Comparison of ENCODE assay signal across 9 cellular contexts in the genomic region with DNA sequence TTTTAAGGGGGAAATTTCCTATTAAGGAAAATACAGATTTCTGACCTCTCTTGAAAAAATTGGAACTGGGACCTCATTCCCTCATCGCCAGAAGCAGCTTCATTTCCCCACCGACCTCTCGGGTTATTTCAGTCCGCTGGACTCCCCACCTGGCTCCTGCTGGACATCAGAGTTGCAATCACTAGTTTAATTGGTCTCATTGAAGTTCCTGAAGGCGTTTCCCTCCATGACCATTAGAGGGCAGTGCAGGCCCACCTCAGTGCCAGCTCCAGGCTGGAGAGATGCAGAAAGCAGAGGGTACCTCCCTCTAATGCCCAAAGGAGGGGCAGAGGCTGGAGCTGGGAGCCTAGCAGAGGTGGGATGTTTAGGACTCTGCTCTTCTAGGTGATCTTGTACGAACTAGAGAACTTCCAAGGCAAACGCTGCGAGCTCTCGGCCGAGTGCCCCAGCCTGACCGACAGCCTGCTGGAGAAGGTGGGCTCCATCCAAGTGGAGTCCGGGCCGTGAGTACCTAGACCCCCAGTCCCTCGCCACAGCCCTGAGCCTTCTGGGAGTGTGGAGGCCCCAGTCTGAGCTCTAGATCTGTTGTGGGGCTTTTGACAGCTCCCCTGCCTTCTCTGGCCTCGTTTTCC. TPM values are rescaled to one million over a fixed set of nuclear protein-coding genes. Genes with fewer than 3 reads are reported as not detected.
A peak's percentile ranks its signal among the peaks of the same experiment; 100 is the strongest.
DNase-seq lines count a peak whose midpoint lies in the region; ATAC-seq and TF ChIP-seq lines count a peak whose summit lies in the region.
"Had no signal": no experiment of that assay in that cellular context is flagged by ENCODE, and none has a peak within 500 bp of the region (broad histone marks: within the 10 kb centered on the region; RNA-seq: fewer than 3 reads in every experiment).

No MANE protein-coding gene starts in this region.

- H3K4me1 Mint-ChIP-seq in activated naive CD4-positive, alpha-beta T cell treated with anti-CD3 and anti-CD28 coated beads for 36 hours (ENCODE audit: low read depth), result no peaks in the 10 kb centered on the region
- no peaks in the 10 kb centered on the region for H3K4me1 Mint-ChIP-seq in progenitor cell of endocrine pancreas (ENCODE audit: low read depth)

- no peaks in the 10 kb centered on the region for H3K4me1 ChIP-seq in Karpas-422 (ENCODE audit: low read length)
- H3K4me1 ChIP-seq in SJCRH30, result 0 out of 2 replicates have a peak, but pooled peaks cover 4% of the 10 kb centered on the region

- peak; percentile 56 for DNase-seq in Caki2 (ENCODE audit: low read depth)
- DNase-seq in Karpas-422, result peak; percentile 82
- peak; percentile 69 to 92 for DNase-seq in SJCRH30
- DNase-seq in activated naive CD4-positive, alpha-beta T cell treated with anti-CD3 and anti-CD28 coated beads for 36 hours, result peak; percentile 77
- peak in 40 of 42 donors; percentile 31 to 86 (median 64) for DNase-seq in head of caudate nucleus
- DNase-seq in progenitor cell of endocrine pancreas (ENCODE audit: low spot score, unreplicated experiment), result peak; percentile 62

- no peaks in the 10 kb centered on the region for H3K9me3 ChIP-seq in Karpas-422 (ENCODE audit: low read length)
- no peaks in the 10 kb centered on the region for H3K9me3 ChIP-seq in SJCRH30 (replicated peaks)

- ATAC-seq in GM21576 (IDR thresholded peaks at IDR 0.05; ENCODE audit: unreplicated experiment), result no peak
- no peak for ATAC-seq in GM19328 (IDR thresholded peaks at IDR 0.05; ENCODE audit: unreplicated experiment)

- H3K79me2 ChIP-seq in Karpas-422 (ENCODE audit: low read length), result no peaks in the 10 kb centered on the region

- no peak overlapping the region for H2AFZ ChIP-seq in Karpas-422 (ENCODE audit: low read length)

- CTCF ChIA-PET in activated naive CD4-positive, alpha-beta T cell treated with anti-CD3 and anti-CD28 coated beads for 36 hours (lab: Charles Lee), result interaction anchor here (0.6 to 2.5 kb wide), 16 partner anchors 10 to 586 kb away, joined by 3 to 15 read pairs (median 4); no protein-coding TSS in a partner anchor

- H3K27ac ChIP-seq in Karpas-422 (ENCODE audit: low read length), result no peak overlapping the region
- H3K27ac ChIP-seq in SJCRH30, result no peak overlapping the region

- intact Hi-C loops in activated naive CD4-positive, alpha-beta T cell treated with anti-CD3 and anti-CD28 coated beads for 36 hours (cut with micrococcal nuclease), result loop anchor here (10.0 kb wide), 1 partner anchor 132 kb away; no protein-coding TSS in a partner anchor
- intact Hi-C loops in head of caudate nucleus (cut with DNase I), result no loop called here

- no peak overlapping the region for H3K9ac ChIP-seq in Karpas-422 (ENCODE audit: low read length)

- in situ Hi-C loops in Caki2 (cut with HindIII; ENCODE audit: low pct_unique_long_range_greater_than_20kb, low sequenced_read_pairs), result no loop called here

- no peaks in the 10 kb centered on the region for H4K20me1 ChIP-seq in Karpas-422 (ENCODE audit: insufficient read depth, low read depth, low read length)

- no peaks in the 10 kb centered on the region for H3K9me2 ChIP-seq in Karpas-422 (replicated peaks; ENCODE audit: insufficient read depth, low read length)

- H3K36me3 ChIP-seq in Karpas-422 (ENCODE audit: insufficient read depth, low read length) (no peaks in the 10 kb centered on the region), SJCRH30 (peaks cover 5% of the 10 kb centered on the region; the same call in 1 of the 2 replicates)

- H3K27me3 ChIP-seq in Karpas-422 (ENCODE audit: low read length), result no peaks in the 10 kb centered on the region
- no peaks in the 10 kb centered on the region for H3K27me3 ChIP-seq in SJCRH30

- H3K27me3 Mint-ChIP-seq in activated naive CD4-positive, alpha-beta T cell treated with anti-CD3 and anti-CD28 coated beads for 36 hours (ENCODE audit: low read depth), result no peaks in the 10 kb centered on the region
- no peaks in the 10 kb centered on the region for H3K27me3 Mint-ChIP-seq in progenitor cell of endocrine pancreas

- no peak overlapping the region for H3K27ac Mint-ChIP-seq in activated naive CD4-positive, alpha-beta T cell treated with anti-CD3 and anti-CD28 coated beads for 36 hours
- peak overlapping the region; percentile 16 for H3K27ac Mint-ChIP-seq in progenitor cell of endocrine pancreas

- H3K4me2 ChIP-seq in Karpas-422 (ENCODE audit: low read depth, low read length, poor library complexity, severe bottlenecking), result no peak overlapping the region

- H3K4me3 ChIP-seq in Karpas-422 (ENCODE audit: low read length) (no peak overlapping the region), SJCRH30 (no peak overlapping the region)

- no peaks in the 10 kb centered on the region for H3K36me3 Mint-ChIP-seq in activated naive CD4-positive, alpha-beta T cell treated with anti-CD3 and anti-CD28 coated beads for 36 hours (ENCODE audit: low read depth)
- H3K36me3 Mint-ChIP-seq in progenitor cell of endocrine pancreas (ENCODE audit: insufficient read depth), result peaks cover 5% of the 10 kb centered on the region

- no peaks in the 10 kb centered on the region for H3K9me3 Mint-ChIP-seq in activated naive CD4-positive, alpha-beta T cell treated with anti-CD3 and anti-CD28 coated beads for 36 hours
- no peaks in the 10 kb centered on the region for H3K9me3 Mint-ChIP-seq in progenitor cell of endocrine pancreas (ENCODE audit: low read depth)

- no peak overlapping the region for H3K4me3 Mint-ChIP-seq in activated naive CD4-positive, alpha-beta T cell treated with anti-CD3 and anti-CD28 coated beads for 36 hours
- H3K4me3 Mint-ChIP-seq in progenitor cell of endocrine pancreas (ENCODE audit: low read depth), result no peak overlapping the region

- peak; percentile 93 for TF ChIP-seq CTCF in progenitor cell of endocrine pancreas (IDR thresholded peaks at IDR 0.05; ENCODE audit: unreplicated experiment)

RNA-seq across cellular contexts. Expression of a gene that starts 2.7 kb away (rescaled TPM):
- not detected in 2 replicates for total RNA-seq in Caki2 (2014; rRNA removed; shearing (Covaris generic); ENCODE audit: low replicate concordance)
- total RNA-seq in Karpas-422 (2014; rRNA removed; shearing (Covaris generic); ENCODE audit: low replicate concordance), result not detected in 2 replicates
- total RNA-seq in SJCRH30 (2014; rRNA removed; shearing (Covaris generic)), result not detected in 2 replicates
- total RNA-seq in activated naive CD4-positive, alpha-beta T cell treated with anti-CD3 and anti-CD28 coated beads for 36 hours, result not detected
- total RNA-seq in progenitor cell of endocrine pancreas, result 0.49 and 1.0 TPM in 2 replicates

RNA-seq across cellular contexts. Expression of a gene that starts 17.0 kb away (rescaled TPM):
- total RNA-seq in Caki2 (2014; rRNA removed; shearing (Covaris generic); ENCODE audit: low replicate concordance), result not detected in 2 replicates
- total RNA-seq in Karpas-422 (2014; rRNA removed; shearing (Covaris generic); ENCODE audit: low replicate concordance), result not detected in 2 replicates
- 0.24 and 0.30 TPM in 2 replicates for total RNA-seq in SJCRH30 (2014; rRNA removed; shearing (Covaris generic))
- not detected for total RNA-seq in activated naive CD4-positive, alpha-beta T cell treated with anti-CD3 and anti-CD28 coated beads for 36 hours
- total RNA-seq in progenitor cell of endocrine pancreas, result 0.81 TPM in 1 of 2 replicates, not detected in the other
- total RNA-seq: T-helper 2 cell treated with Interferon-gamma antibody and Interleukin-4, amounts not matched to agents 100 ng/mL and 5 ng/mL, for 36 hours had no signal
